9 cellular contexts compared by ENCODE assay signal in the genomic region with DNA sequence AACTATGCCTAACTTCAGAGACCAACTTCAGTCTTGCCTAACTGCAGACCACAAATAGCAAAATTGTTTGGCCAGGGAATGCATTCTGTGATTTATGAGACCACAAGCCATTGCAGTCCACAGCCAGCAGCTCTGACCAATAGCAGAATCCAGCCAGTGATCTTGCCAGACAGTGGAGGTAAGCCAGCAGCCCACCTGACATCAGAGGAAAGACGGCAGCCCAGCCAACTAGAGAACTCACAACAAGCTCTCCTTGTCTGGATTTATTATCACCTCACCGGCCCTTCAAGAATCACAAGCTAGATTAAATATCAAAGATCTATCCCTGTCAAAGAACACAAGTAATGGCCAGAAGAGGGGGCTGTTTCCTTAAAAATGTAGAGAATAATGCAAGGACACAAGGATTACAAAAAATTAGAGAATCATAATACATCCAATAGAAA.
DNase-seq lines count a peak whose midpoint lies in the region; ATAC-seq and TF ChIP-seq lines count a peak whose summit lies in the region.
"Had no signal": no experiment of that assay in that cellular context is flagged by ENCODE, and none has a peak within 500 bp of the region (broad histone marks: within the 10 kb centered on the region; RNA-seq: fewer than 3 reads in every experiment).

No MANE protein-coding gene starts in this region.

- H3K9me3 ChIP-seq in PC-9 (ENCODE audit: insufficient read depth, low read depth), result no peaks in the 10 kb centered on the region

- H3K36me3 Mint-ChIP-seq in Calu3 (ENCODE audit: insufficient read depth, unreplicated experiment), result no peaks in the 10 kb centered on the region

- H3K4me1 ChIP-seq in PC-9 (replicated peaks; ENCODE audit: insufficient read depth), result no peaks in the 10 kb centered on the region
- H3K4me1 ChIP-seq in foreskin keratinocyte, result no peaks in the 10 kb centered on the region

- no peaks in the 10 kb centered on the region for H3F3A ChIP-seq in PC-9 (ENCODE audit: insufficient read depth, low read depth)

- no peaks in the 10 kb centered on the region for H3K36me3 ChIP-seq in PC-9 (ENCODE audit: low read depth)
- H3K36me3 ChIP-seq: thoracic aorta had no signal

- ATAC-seq in foreskin keratinocyte (no peak), HG02884 (IDR thresholded peaks at IDR 0.05; ENCODE audit: unreplicated experiment) (no peak), HG02623 (IDR thresholded peaks at IDR 0.05; ENCODE audit: unreplicated experiment) (no peak), HG03280 (IDR thresholded peaks at IDR 0.05; ENCODE audit: unreplicated experiment) (no peak)

- H3K27me3 ChIP-seq in PC-9 (ENCODE audit: insufficient read depth, low read depth) (no peaks in the 10 kb centered on the region), foreskin keratinocyte (no peaks in the 10 kb centered on the region)

- CTCF ChIA-PET in Calu3 (lab: Charles Lee) (interaction anchor here (0.6 to 1.1 kb wide), 5 partner anchors 9 to 740 kb away, joined by 3 to 6 read pairs (median 3); no protein-coding TSS in a partner anchor), PC-9 (lab: Charles Lee) (no interaction called here)

- H3K4me3 ChIP-seq in PC-9, result no peak overlapping the region
- H3K4me3 ChIP-seq: thoracic aorta had no signal

- H3K4me3 Mint-ChIP-seq in Calu3 (ENCODE audit: low read depth, unreplicated experiment), result no peak overlapping the region

- H2AFZ ChIP-seq in PC-9, result no peak overlapping the region

- BruUV-seq in Calu3 (replicated peaks; lab: Mats Ljungman, UMichigan), result no TSS peak
- no TSS peak for BruUV-seq in PC-9 (replicated peaks; lab: Mats Ljungman, UMichigan)

- POLR2A ChIA-PET in PC-9 (lab: Charles Lee; ENCODE audit: unreplicated experiment), result no interaction called here

- no peaks in the 10 kb centered on the region for H3K27me3 Mint-ChIP-seq in Calu3 (ENCODE audit: unreplicated experiment)

- no peaks in the 10 kb centered on the region for H3K4me1 Mint-ChIP-seq in Calu3 (ENCODE audit: low read depth, unreplicated experiment)

- peak; percentile 47 for DNase-seq in Calu3
- DNase-seq in HT1080 (ENCODE audit: low read depth), result peak; percentile 34
- peak; percentile 1 to 41 for DNase-seq in PC-9
- DNase-seq in foreskin keratinocyte, result peak in 1 of 2 donors; percentile 41
- no peak for DNase-seq in DMS79 (lab: John Stamatoyannopoulos, UW)

- intact Hi-C loops in Calu3 (cut with micrococcal nuclease; ENCODE audit: unreplicated experiment) (loop anchor here (1.0 to 10.0 kb wide), 5 partner anchors 137 to 934 kb away; no protein-coding TSS in a partner anchor), PC-9 (cut with micrococcal nuclease; ENCODE audit: unreplicated experiment) (loop anchor here (5.0 to 10.0 kb wide), 2 partner anchors 714 to 1272 kb away; no protein-coding TSS in a partner anchor)

- H3K79me2 ChIP-seq in PC-9 (ENCODE audit: low read depth), result no peaks in the 10 kb centered on the region

- H3K27ac ChIP-seq in PC-9 (no peak overlapping the region), foreskin keratinocyte (no peak overlapping the region)
- H3K27ac ChIP-seq: thoracic aorta had no signal

- H3K27ac Mint-ChIP-seq in Calu3 (ENCODE audit: unreplicated experiment), result no peak overlapping the region

- H3K9me2 ChIP-seq in PC-9 (ENCODE audit: insufficient read depth), result no peaks in the 10 kb centered on the region

- no peak for TF ChIP-seq CTCF in Calu3 (IDR thresholded peaks at IDR 0.05; ENCODE audit: unreplicated experiment)
- TF ChIP-seq CTCF in PC-9 (conservative IDR thresholded peaks at IDR 0.05), result peak; percentile 86
- TF ChIP-seq CTCF in foreskin keratinocyte (conservative IDR thresholded peaks at IDR 0.05), result peak; percentile 55

- H4K20me1 ChIP-seq in PC-9 (ENCODE audit: insufficient read depth), result no peaks in the 10 kb centered on the region

- no peak overlapping the region for H3K4me2 ChIP-seq in PC-9

- H3K9me3 Mint-ChIP-seq in Calu3 (ENCODE audit: low read depth, unreplicated experiment), result no peaks in the 10 kb centered on the region
